ENCODE assay signal across 20 cellular contexts in genomic region chr7:30473393-30473775, GRCh38. TPM values are rescaled to one million over a fixed set of nuclear protein-coding genes. Genes with fewer than 3 reads are reported as not detected.
DNase-seq lines count a peak whose midpoint lies in the region; ATAC-seq and TF ChIP-seq lines count a peak whose summit lies in the region.
"Had no signal": no experiment of that assay in that cellular context is flagged by ENCODE, and none has a peak within 500 bp of the region (broad histone marks: within the 10 kb centered on the region; RNA-seq: fewer than 3 reads in every experiment).

No MANE protein-coding gene starts in this region.

- H3K27me3 ChIP-seq in left lung = no peaks in the 10 kb centered on the region
- no peaks in the 10 kb centered on the region for H3K27me3 ChIP-seq in suprapubic skin
- H3K27me3 ChIP-seq: foreskin keratinocyte had no signal

- H3K27ac Mint-ChIP-seq in activated CD8-positive, alpha-beta T cell treated with anti-CD3 and anti-CD28 coated beads, Interleukin-2, amount 10 ng/mL, durations not matched to agents 7 days and 5 days = peak overlapping the region; percentile 16
- H3K27ac Mint-ChIP-seq in activated CD8-positive, alpha-beta T cell treated with anti-CD3 and anti-CD28 coated beads for 36 hours = no peak overlapping the region
- H3K27ac Mint-ChIP-seq in activated B cell treated with CpG ODN at 0.5 μM for 24 hours = peak overlapping the region; percentile 48

- no peak for ATAC-seq in activated CD8-positive, alpha-beta T cell treated with anti-CD3 and anti-CD28 coated beads, Interleukin-2, amount 10 ng/mL, durations not matched to agents 7 days and 5 days
- ATAC-seq in activated CD8-positive, alpha-beta T cell treated with anti-CD3 and anti-CD28 coated beads for 36 hours = no peak
- ATAC-seq in activated B cell treated with CpG ODN at 0.5 μM for 24 hours (ENCODE audit: low read depth) = no peak
- ATAC-seq in left lung = no peak
- no peak for ATAC-seq in HG03521 (IDR thresholded peaks at IDR 0.05; ENCODE audit: unreplicated experiment)
- ATAC-seq: foreskin keratinocyte, mucosa of descending colon had no signal

- no peak for DNase-seq in activated CD8-positive, alpha-beta T cell treated with anti-CD3 and anti-CD28 coated beads, Interleukin-2, amount 10 ng/mL, durations not matched to agents 7 days and 5 days
- DNase-seq in activated CD8-positive, alpha-beta T cell treated with anti-CD3 and anti-CD28 coated beads for 36 hours = no peak
- no peak for DNase-seq in activated B cell treated with CpG ODN at 0.5 μM for 24 hours
- no peak for DNase-seq in left lung
- no peak for DNase-seq in suprapubic skin (ENCODE audit: low spot score in 2 of 2)
- no peak for DNase-seq in activated CD4-positive, alpha-beta T cell treated with anti-CD3 and anti-CD28 coated beads for 1 hour
- no peak for DNase-seq in COLO668 (lab: John Stamatoyannopoulos, UW; ENCODE audit: unreplicated experiment)
- DNase-seq: activated gamma-delta T cell treated with Interleukin-2 at 50 U/mL for 16 hours; effector CD8-positive, alpha-beta T cell; GDM1; KG1; mucosa of descending colon; NCI-H1694; stimulated activated CD4-positive, alpha-beta T cell treated with anti-CD3 and anti-CD28 coated beads, Interleukin-12 subunit alpha, Interleukin-12 subunit beta, amount 100 ng/mL, for 4 hours; substantia nigra had no signal

- no peaks in the 10 kb centered on the region for H3K27me3 Mint-ChIP-seq in activated CD8-positive, alpha-beta T cell treated with anti-CD3 and anti-CD28 coated beads, Interleukin-2, amount 10 ng/mL, durations not matched to agents 7 days and 5 days (ENCODE audit: low read depth)
- no peaks in the 10 kb centered on the region for H3K27me3 Mint-ChIP-seq in activated CD8-positive, alpha-beta T cell treated with anti-CD3 and anti-CD28 coated beads for 36 hours
- H3K27me3 Mint-ChIP-seq in activated B cell treated with CpG ODN at 0.5 μM for 24 hours = no peaks in the 10 kb centered on the region
- H3K27me3 Mint-ChIP-seq: brain had no signal

- H3K4me1 ChIP-seq in left lung = peaks cover 82 to 96% of the 10 kb centered on the region in 2 donors
- H3K4me1 ChIP-seq in suprapubic skin = peaks cover 84% of the 10 kb centered on the region

- H3K36me3 Mint-ChIP-seq in activated CD8-positive, alpha-beta T cell treated with anti-CD3 and anti-CD28 coated beads, Interleukin-2, amount 10 ng/mL, durations not matched to agents 7 days and 5 days (ENCODE audit: low read depth) = peaks cover 66% of the 10 kb centered on the region
- peaks cover 14% of the 10 kb centered on the region for H3K36me3 Mint-ChIP-seq in activated CD8-positive, alpha-beta T cell treated with anti-CD3 and anti-CD28 coated beads for 36 hours (ENCODE audit: low read depth)
- peaks cover 17% of the 10 kb centered on the region for H3K36me3 Mint-ChIP-seq in activated B cell treated with CpG ODN at 0.5 μM for 24 hours (ENCODE audit: low read depth)
- H3K36me3 Mint-ChIP-seq: brain had no signal

- no peaks in the 10 kb centered on the region for H3K9me3 Mint-ChIP-seq in activated CD8-positive, alpha-beta T cell treated with anti-CD3 and anti-CD28 coated beads, Interleukin-2, amount 10 ng/mL, durations not matched to agents 7 days and 5 days (ENCODE audit: insufficient read depth)
- H3K9me3 Mint-ChIP-seq in activated CD8-positive, alpha-beta T cell treated with anti-CD3 and anti-CD28 coated beads for 36 hours = no peaks in the 10 kb centered on the region
- no peaks in the 10 kb centered on the region for H3K9me3 Mint-ChIP-seq in activated B cell treated with CpG ODN at 0.5 μM for 24 hours
- H3K9me3 Mint-ChIP-seq: brain had no signal

- no peak for TF ChIP-seq POLR2A in suprapubic skin (IDR thresholded peaks at IDR 0.05)

- H3K9me3 ChIP-seq in left lung = no peaks in the 10 kb centered on the region
- H3K9me3 ChIP-seq in suprapubic skin = no peaks in the 10 kb centered on the region
- H3K9me3 ChIP-seq: mucosa of descending colon had no signal

- no peak for TF ChIP-seq EP300 in suprapubic skin (IDR thresholded peaks at IDR 0.05)

- H3K4me3 ChIP-seq in left lung (no peak overlapping the region), suprapubic skin (no peak overlapping the region)
- H3K4me3 ChIP-seq: mucosa of descending colon, SK-N-MC had no signal

- no peak overlapping the region for H3K4me3 Mint-ChIP-seq in activated CD8-positive, alpha-beta T cell treated with anti-CD3 and anti-CD28 coated beads, Interleukin-2, amount 10 ng/mL, durations not matched to agents 7 days and 5 days
- H3K4me3 Mint-ChIP-seq in activated CD8-positive, alpha-beta T cell treated with anti-CD3 and anti-CD28 coated beads for 36 hours = no peak overlapping the region
- H3K4me3 Mint-ChIP-seq in activated B cell treated with CpG ODN at 0.5 μM for 24 hours = no peak overlapping the region

- intact Hi-C loops in activated CD8-positive, alpha-beta T cell treated with anti-CD3 and anti-CD28 coated beads for 36 hours (cut with micrococcal nuclease) = loop anchor here (10.0 kb wide), 1 partner anchor 189 kb away; the partner anchor contains the start of gene ZNRF2
- intact Hi-C loops in activated B cell treated with CpG ODN at 0.5 μM for 24 hours (cut with micrococcal nuclease) = no loop called here
- intact Hi-C loops in left lung (cut with DNase I) = no loop called here

- H3K36me3 ChIP-seq in left lung (no peaks in the 10 kb centered on the region), suprapubic skin (no peaks in the 10 kb centered on the region)

- H3K27ac ChIP-seq in left lung = peak overlapping the region; percentile 14 to 83
- H3K27ac ChIP-seq in suprapubic skin = peak overlapping the region; percentile 22
- H3K27ac ChIP-seq: foreskin keratinocyte, HL-60, SK-N-MC had no signal

- 91% methylated on average over 3 of the region's 3 CpGs for WGBS in suprapubic skin

- POLR2A ChIA-PET in activated CD8-positive, alpha-beta T cell treated with anti-CD3 and anti-CD28 coated beads, Interleukin-2, amount 10 ng/mL, durations not matched to agents 7 days and 5 days (lab: Charles Lee) = interaction anchor here (0.6 kb wide), 1 partner anchor 51 kb away, joined by 3 read pairs; no protein-coding TSS in a partner anchor
- POLR2A ChIA-PET in activated CD8-positive, alpha-beta T cell treated with anti-CD3 and anti-CD28 coated beads for 36 hours (lab: Charles Lee) = no interaction called here
- POLR2A ChIA-PET in activated B cell treated with CpG ODN at 0.5 μM for 24 hours (lab: Charles Lee) = no interaction called here

- peaks cover 92% of the 10 kb centered on the region for H3K4me1 Mint-ChIP-seq in activated CD8-positive, alpha-beta T cell treated with anti-CD3 and anti-CD28 coated beads, Interleukin-2, amount 10 ng/mL, durations not matched to agents 7 days and 5 days (ENCODE audit: low read depth)
- peaks cover 90% of the 10 kb centered on the region for H3K4me1 Mint-ChIP-seq in activated CD8-positive, alpha-beta T cell treated with anti-CD3 and anti-CD28 coated beads for 36 hours (ENCODE audit: low read depth)
- peaks cover 89% of the 10 kb centered on the region for H3K4me1 Mint-ChIP-seq in activated B cell treated with CpG ODN at 0.5 μM for 24 hours

- TF ChIP-seq CTCF in activated CD8-positive, alpha-beta T cell treated with anti-CD3 and anti-CD28 coated beads for 36 hours (IDR thresholded peaks at IDR 0.05) = no peak
- TF ChIP-seq CTCF in activated B cell treated with CpG ODN at 0.5 μM for 24 hours (IDR thresholded peaks at IDR 0.05) (no peak), left lung (IDR thresholded peaks at IDR 0.05) (no peak), suprapubic skin (IDR thresholded peaks at IDR 0.05) (no peak)

- CTCF ChIA-PET in activated CD8-positive, alpha-beta T cell treated with anti-CD3 and anti-CD28 coated beads, Interleukin-2, amount 10 ng/mL, durations not matched to agents 7 days and 5 days (lab: Charles Lee) = interaction anchor here (0.6 kb wide), 1 partner anchor 76 kb away, joined by 3 read pairs; no protein-coding TSS in a partner anchor
- CTCF ChIA-PET in activated CD8-positive, alpha-beta T cell treated with anti-CD3 and anti-CD28 coated beads for 36 hours (lab: Charles Lee) = interaction anchor here (0.8 to 0.9 kb wide), 2 partner anchors 13 to 121 kb away, joined by 3 read pairs; no protein-coding TSS in a partner anchor
- CTCF ChIA-PET in activated B cell treated with CpG ODN at 0.5 μM for 24 hours (lab: Charles Lee) = no interaction called here

RNA-seq across cellular contexts. Expression of gene NOD1, which starts 5.2 kb away (rescaled TPM):
- 10 to 100 TPM; 22.3 to 25.2 TPM for total RNA-seq in activated CD8-positive, alpha-beta T cell treated with anti-CD3 and anti-CD28 coated beads, Interleukin-2, amount 10 ng/mL, durations not matched to agents 7 days and 5 days
- 10 to 100 TPM; 11.5 to 12.5 TPM for total RNA-seq in activated CD8-positive, alpha-beta T cell treated with anti-CD3 and anti-CD28 coated beads for 36 hours
- total RNA-seq in activated B cell treated with CpG ODN at 0.5 μM for 24 hours (11.7 and 14.0 TPM in 2 replicates), left lung (10 to 100 TPM; 18.4 to 22.6 TPM), suprapubic skin (10 to 100 TPM in 2 of 4 donors, 1 to 10 TPM in 2; 9.2 to 22.8 (median 13.4) TPM)

RNA-seq across cellular contexts. Expression of gene GGCT, which starts 31.2 kb away (rescaled TPM):
- total RNA-seq in activated CD8-positive, alpha-beta T cell treated with anti-CD3 and anti-CD28 coated beads, Interleukin-2, amount 10 ng/mL, durations not matched to agents 7 days and 5 days = 10 to 100 TPM; 49.7 to 50.2 TPM
- 10 to 100 TPM; 78.6 to 78.7 TPM for total RNA-seq in activated CD8-positive, alpha-beta T cell treated with anti-CD3 and anti-CD28 coated beads for 36 hours
- 22.7 and 24.4 TPM in 2 replicates for total RNA-seq in activated B cell treated with CpG ODN at 0.5 μM for 24 hours
- total RNA-seq in left lung = 10 to 100 TPM; 41.9 to 42.9 TPM
- 10 to 100 TPM; 13.7 to 76.1 (median 54.1) TPM for total RNA-seq in suprapubic skin
